Comparison of ENCODE assay signal across 34 cellular contexts in the genomic region with DNA sequence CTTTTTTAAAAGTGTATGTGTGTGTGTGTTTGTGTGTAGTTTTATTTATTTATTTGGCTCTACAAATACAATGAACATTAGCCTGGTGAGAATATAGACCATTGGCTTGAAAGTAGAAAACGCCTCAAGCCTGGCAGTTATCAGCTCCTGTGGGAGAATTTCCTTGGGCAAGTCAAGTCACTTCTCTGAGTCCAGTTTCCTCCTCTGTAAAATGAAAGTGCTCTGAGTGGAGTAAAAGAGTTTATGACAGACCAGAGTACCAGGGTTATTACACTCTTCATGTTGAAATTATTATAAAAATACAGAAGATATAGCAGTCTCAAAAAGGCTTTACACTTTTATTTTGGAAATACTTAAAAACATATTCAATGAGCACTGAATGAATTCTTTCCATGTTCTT. TPM values are rescaled to one million over a fixed set of nuclear protein-coding genes. Genes with fewer than 3 reads are reported as not detected.
"Had no signal": no experiment of that assay in that cellular context is flagged by ENCODE, and none has a peak within 500 bp of the region (broad histone marks: within the 10 kb centered on the region; RNA-seq: fewer than 3 reads in every experiment).

No MANE protein-coding gene starts in this region.

- H3K9me3 ChIP-seq: ascending aorta, MG63, Peyer's patch, SJSA1, SK-N-SH had no signal

- DNase-seq: activated CD4-positive, alpha-beta T cell treated with anti-CD3 and anti-CD28 coated beads, Interleukin-2, amount 10 ng/mL, durations not matched to agents 24 days and 14 days; activated CD4-positive, alpha-beta T cell treated with anti-CD3 and anti-CD28 coated beads, Interleukin-2, amount 50 U/mL, for 4 hours; activated CD8-positive, alpha-beta T cell treated with anti-CD3 and anti-CD28 coated beads for 36 hours; activated effector memory CD4-positive, alpha-beta T cell treated with anti-CD3 and anti-CD28 coated beads, Interleukin-2, amount 50 U/mL, for 16 hours; activated naive CD4-positive, alpha-beta T cell; activated naive CD4-positive, alpha-beta T cell treated with anti-CD3 and anti-CD28 coated beads, Interleukin-2, amount 50 U/mL, for 16 hours; activated naive CD8-positive, alpha-beta T cell treated with anti-CD3 and anti-CD28 coated beads, Interleukin-2, amount 10 ng/mL, durations not matched to agents 7 days and 5 days; activated T-cell treated with anti-CD3 and anti-CD28 coated beads, Interleukin-2, amount 50 U/mL, for 1 hour; activated T-cell treated with anti-CD3 and anti-CD28 coated beads, Interleukin-2, amount 50 U/mL, for 72 hours; amygdala; Kasumi-1; MG63; NCI-H1048; NCI-H1105 treated with DMSO at 0.1 percent for 48 hours; NCI-H1436; NCI-H1694; NCI-H1930; NCI-H2081 treated with DMSO at 0.1 percent for 48 hours; NCI-H226; NCI-H524 treated with DMSO at 0.1 percent for 48 hours; PC-3; Peyer's patch; RPMI8226; SHP77 treated with DMSO at 0.1 percent for 48 hours; SK-N-SH had no signal

- ATAC-seq: activated CD8-positive, alpha-beta T cell treated with anti-CD3 and anti-CD28 coated beads for 36 hours; activated T-cell treated with anti-CD3 and anti-CD28 coated beads, Interleukin-2, amount 50 U/mL, for 72 hours; activated T-helper 17 cell treated with anti-CD3 and anti-CD28 coated beads, Interleukin-2, amount 50 U/mL, for 72 hours; PC-3 had no signal

- H3K27ac Mint-ChIP-seq: activated CD4-positive, alpha-beta T cell treated with anti-CD3 and anti-CD28 coated beads, Interleukin-2, amount 10 ng/mL, durations not matched to agents 24 days and 14 days; activated CD8-positive, alpha-beta T cell treated with anti-CD3 and anti-CD28 coated beads for 36 hours; activated naive CD8-positive, alpha-beta T cell treated with anti-CD3 and anti-CD28 coated beads, Interleukin-2, amount 10 ng/mL, durations not matched to agents 7 days and 5 days; activated T-cell treated with anti-CD3 and anti-CD28 coated beads, Interleukin-2, amount 50 U/mL, for 72 hours; activated T-helper 17 cell treated with anti-CD3 and anti-CD28 coated beads, Interleukin-2, amount 50 U/mL, for 72 hours; T-helper 1 cell treated with Interleukin-12 subunit alpha and Interleukin-12 subunit beta and Interleukin-4 antibody, amounts not matched to agents 30 μg/mL and 1 μg/mL, for 36 hours; T-helper 2 cell treated with Interferon-gamma antibody and Interleukin-4, amounts not matched to agents 5 μg/mL and 100 μg/mL, for 36 hours had no signal

- H3K36me3 ChIP-seq: ascending aorta, cardiac muscle cell, MG63, Peyer's patch, SJSA1 had no signal

- FAIRE-seq: TTC549 had no signal

- H3K4me1 ChIP-seq: ascending aorta had no signal

- H3K4me3 Mint-ChIP-seq: activated CD4-positive, alpha-beta T cell treated with anti-CD3 and anti-CD28 coated beads, Interleukin-2, amount 10 ng/mL, durations not matched to agents 24 days and 14 days; activated CD8-positive, alpha-beta T cell treated with anti-CD3 and anti-CD28 coated beads for 36 hours; activated naive CD8-positive, alpha-beta T cell treated with anti-CD3 and anti-CD28 coated beads, Interleukin-2, amount 10 ng/mL, durations not matched to agents 7 days and 5 days; activated T-cell treated with anti-CD3 and anti-CD28 coated beads, Interleukin-2, amount 50 U/mL, for 72 hours; activated T-helper 17 cell treated with anti-CD3 and anti-CD28 coated beads, Interleukin-2, amount 50 U/mL, for 72 hours; central memory CD8-positive, alpha-beta T cell; T-helper 1 cell treated with Interleukin-12 subunit alpha and Interleukin-12 subunit beta and Interleukin-4 antibody, amounts not matched to agents 30 μg/mL and 1 μg/mL, for 36 hours; T-helper 2 cell treated with Interferon-gamma antibody and Interleukin-4, amounts not matched to agents 5 μg/mL and 100 μg/mL, for 36 hours had no signal

- H3K4me1 Mint-ChIP-seq: activated T-helper 17 cell treated with anti-CD3 and anti-CD28 coated beads, Interleukin-2, amount 50 U/mL, for 72 hours; central memory CD8-positive, alpha-beta T cell had no signal

- H3K4me3 ChIP-seq: ascending aorta, cardiac muscle cell, MG63, Peyer's patch, SJSA1 had no signal

- H3K9me3 Mint-ChIP-seq: activated CD4-positive, alpha-beta T cell treated with anti-CD3 and anti-CD28 coated beads, Interleukin-2, amount 10 ng/mL, durations not matched to agents 24 days and 14 days; activated CD8-positive, alpha-beta T cell treated with anti-CD3 and anti-CD28 coated beads for 36 hours; activated T-cell treated with anti-CD3 and anti-CD28 coated beads, Interleukin-2, amount 50 U/mL, for 72 hours; activated T-helper 17 cell treated with anti-CD3 and anti-CD28 coated beads, Interleukin-2, amount 50 U/mL, for 72 hours; central memory CD8-positive, alpha-beta T cell; T-helper 1 cell treated with Interleukin-12 subunit alpha and Interleukin-12 subunit beta and Interleukin-4 antibody, amounts not matched to agents 30 μg/mL and 1 μg/mL, for 36 hours; T-helper 2 cell treated with Interferon-gamma antibody and Interleukin-4, amounts not matched to agents 5 μg/mL and 100 μg/mL, for 36 hours had no signal

- H3K36me3 Mint-ChIP-seq: activated naive CD8-positive, alpha-beta T cell treated with anti-CD3 and anti-CD28 coated beads, Interleukin-2, amount 10 ng/mL, durations not matched to agents 7 days and 5 days had no signal

RNA-seq across cellular contexts. Expression of a gene that starts 10.1 kb away (rescaled TPM):
- total RNA-seq: activated CD4-positive, alpha-beta T cell treated with anti-CD3 and anti-CD28 coated beads, Interleukin-2, amount 10 ng/mL, durations not matched to agents 24 days and 14 days; activated CD8-positive, alpha-beta memory T cell treated with anti-CD3 and anti-CD28 coated beads for 36 hours; activated naive CD8-positive, alpha-beta T cell treated with anti-CD3 and anti-CD28 coated beads, Interleukin-2, amount 10 ng/mL, durations not matched to agents 7 days and 5 days had no signal
